26 cellular contexts compared by ENCODE assay signal in the genomic region with DNA sequence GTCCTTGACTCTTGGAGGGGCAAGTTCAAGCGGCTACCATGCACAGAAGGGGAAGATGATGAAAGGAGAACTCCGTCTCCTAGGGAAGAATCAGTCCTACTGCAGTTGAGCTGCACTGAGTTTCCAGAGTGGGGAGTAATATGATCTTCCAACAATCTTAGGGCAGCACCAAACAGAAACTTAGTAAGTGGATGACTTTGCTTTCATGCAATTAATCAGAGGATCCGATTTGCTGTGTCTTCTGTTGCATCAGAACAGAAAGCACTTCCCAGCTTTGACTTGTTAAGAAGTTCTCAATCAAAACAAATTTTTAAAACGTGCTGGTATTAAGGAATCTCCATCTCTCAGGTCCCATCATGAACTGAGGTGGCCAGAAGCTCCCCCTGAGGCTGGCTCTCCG. TPM values are rescaled to one million over a fixed set of nuclear protein-coding genes. Genes with fewer than 3 reads are reported as not detected.
"Had no signal": no experiment of that assay in that cellular context is flagged by ENCODE, and none has a peak within 500 bp of the region (broad histone marks: within the 10 kb centered on the region; RNA-seq: fewer than 3 reads in every experiment).

A gene with protein sequence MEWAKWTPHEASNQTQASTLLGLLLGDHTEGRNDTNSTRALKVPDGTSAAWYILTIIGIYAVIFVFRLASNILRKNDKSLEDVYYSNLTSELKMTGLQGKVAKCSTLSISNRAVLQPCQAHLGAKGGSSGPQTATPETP (minus strand): TSS at position 101 of the 400 bp plus-strand sequence. CDS start 112 bp downstream, outside the sequence.

RNA-seq across cellular contexts. Expression of the gene that starts here (rescaled TPM):
- total RNA-seq: naive thymus-derived CD8-positive, alpha-beta T cell; natural killer cell; natural killer cell treated with Interleukin-12 subunit alpha and Interleukin-12 subunit beta and Interleukin-15 and Interleukin-18, amount 100 ng/mL, for 72 hours; neural crest cell; occipital lobe; omental fat pad; osteoblast; osteocyte; pancreas; posterior vena cava; progenitor cell of endocrine pancreas; prostate gland; psoas muscle; pulmonary artery endothelial cell; renal cortical epithelial cell; right atrium auricular region; right lobe of liver; sciatic nerve; sigmoid colon; skeletal muscle tissue; smooth muscle cell had no signal
- polyA plus RNA-seq: naive thymus-derived CD8-positive, alpha-beta T cell; neural cell; ovary; pancreas; psoas muscle; right cardiac atrium; sigmoid colon; small intestine; smooth muscle cell; spleen had no signal
